1 cellular context compared by ENCODE assay signal in the genomic region with DNA sequence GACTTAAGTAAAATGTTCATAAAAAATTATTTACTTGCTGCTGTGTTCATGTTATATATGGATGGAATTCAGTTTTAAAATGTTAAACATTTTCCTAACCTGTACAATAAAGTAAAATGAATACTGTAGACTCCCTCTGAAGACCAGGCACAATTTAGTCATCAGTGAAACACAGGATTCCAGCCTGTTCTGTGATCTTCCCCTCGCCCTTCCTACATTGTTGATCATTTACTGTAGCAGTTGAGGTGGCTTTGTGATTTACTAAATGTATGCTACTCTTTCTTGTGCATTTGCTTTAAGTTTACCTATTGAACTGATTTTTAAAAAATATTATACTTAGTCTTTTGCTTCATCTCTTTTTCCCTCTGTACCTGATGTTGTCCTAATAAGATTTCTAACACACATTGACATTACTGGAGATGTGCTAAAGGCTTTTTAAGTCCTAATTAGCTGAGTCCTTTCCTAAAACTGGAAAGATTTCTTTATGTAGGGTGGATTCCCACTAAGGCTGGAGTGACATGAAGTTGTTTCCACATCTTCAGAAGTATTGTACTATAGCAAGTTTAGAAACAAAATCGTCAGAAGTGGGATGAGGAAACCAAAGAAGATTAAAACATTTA.
TF ChIP-seq lines count a peak whose summit lies in the region.

No MANE protein-coding gene starts in this region.

TF ChIP-seq in HepG2, 621 proteins besides CTCF, POLR2A, EP300 and RAD21 (continued from another document):
- TF ChIP-seq, protein P1, sequence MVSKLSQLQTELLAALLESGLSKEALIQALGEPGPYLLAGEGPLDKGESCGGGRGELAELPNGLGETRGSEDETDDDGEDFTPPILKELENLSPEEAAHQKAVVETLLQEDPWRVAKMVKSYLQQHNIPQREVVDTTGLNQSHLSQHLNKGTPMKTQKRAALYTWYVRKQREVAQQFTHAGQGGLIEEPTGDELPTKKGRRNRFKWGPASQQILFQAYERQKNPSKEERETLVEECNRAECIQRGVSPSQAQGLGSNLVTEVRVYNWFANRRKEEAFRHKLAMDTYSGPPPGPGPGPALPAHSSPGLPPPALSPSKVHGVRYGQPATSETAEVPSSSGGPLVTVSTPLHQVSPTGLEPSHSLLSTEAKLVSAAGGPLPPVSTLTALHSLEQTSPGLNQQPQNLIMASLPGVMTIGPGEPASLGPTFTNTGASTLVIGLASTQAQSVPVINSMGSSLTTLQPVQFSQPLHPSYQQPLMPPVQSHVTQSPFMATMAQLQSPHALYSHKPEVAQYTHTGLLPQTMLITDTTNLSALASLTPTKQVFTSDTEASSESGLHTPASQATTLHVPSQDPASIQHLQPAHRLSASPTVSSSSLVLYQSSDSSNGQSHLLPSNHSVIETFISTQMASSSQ (IDR thresholded peaks at IDR 0.05; ENCODE audit: low read depth): no peak
- TF ChIP-seq, protein P1 (CRISPR knock-in tag; IDR thresholded peaks at IDR 0.05; ENCODE audit: borderline replicate concordance): 0 out of 2 replicates have a peak, but pooled peaks have one; percentile 58
- TF ChIP-seq, protein P2, sequence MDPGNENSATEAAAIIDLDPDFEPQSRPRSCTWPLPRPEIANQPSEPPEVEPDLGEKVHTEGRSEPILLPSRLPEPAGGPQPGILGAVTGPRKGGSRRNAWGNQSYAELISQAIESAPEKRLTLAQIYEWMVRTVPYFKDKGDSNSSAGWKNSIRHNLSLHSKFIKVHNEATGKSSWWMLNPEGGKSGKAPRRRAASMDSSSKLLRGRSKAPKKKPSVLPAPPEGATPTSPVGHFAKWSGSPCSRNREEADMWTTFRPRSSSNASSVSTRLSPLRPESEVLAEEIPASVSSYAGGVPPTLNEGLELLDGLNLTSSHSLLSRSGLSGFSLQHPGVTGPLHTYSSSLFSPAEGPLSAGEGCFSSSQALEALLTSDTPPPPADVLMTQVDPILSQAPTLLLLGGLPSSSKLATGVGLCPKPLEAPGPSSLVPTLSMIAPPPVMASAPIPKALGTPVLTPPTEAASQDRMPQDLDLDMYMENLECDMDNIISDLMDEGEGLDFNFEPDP (CRISPR knock-in tag; conservative IDR thresholded peaks at IDR 0.05): 0 out of 2 replicates have a peak, but pooled peaks have one; percentile 75
- TF ChIP-seq, protein P3, sequence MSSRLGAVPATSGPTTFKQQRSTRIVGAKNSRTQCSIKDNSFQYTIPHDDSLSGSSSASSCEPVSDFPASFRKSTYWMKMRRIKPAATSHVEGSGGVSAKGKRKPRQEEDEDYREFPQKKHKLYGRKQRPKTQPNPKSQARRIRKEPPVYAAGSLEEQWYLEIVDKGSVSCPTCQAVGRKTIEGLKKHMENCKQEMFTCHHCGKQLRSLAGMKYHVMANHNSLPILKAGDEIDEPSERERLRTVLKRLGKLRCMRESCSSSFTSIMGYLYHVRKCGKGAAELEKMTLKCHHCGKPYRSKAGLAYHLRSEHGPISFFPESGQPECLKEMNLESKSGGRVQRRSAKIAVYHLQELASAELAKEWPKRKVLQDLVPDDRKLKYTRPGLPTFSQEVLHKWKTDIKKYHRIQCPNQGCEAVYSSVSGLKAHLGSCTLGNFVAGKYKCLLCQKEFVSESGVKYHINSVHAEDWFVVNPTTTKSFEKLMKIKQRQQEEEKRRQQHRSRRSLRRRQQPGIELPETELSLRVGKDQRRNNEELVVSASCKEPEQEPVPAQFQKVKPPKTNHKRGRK (CRISPR knock-in tag; IDR thresholded peaks at IDR 0.05): no peak
- TF ChIP-seq NCOA1 (CRISPR knock-in tag; IDR thresholded peaks at IDR 0.05) (no peak), MTA1 (CRISPR knock-in tag; IDR thresholded peaks at IDR 0.05; ENCODE audit: borderline replicate concordance) (peak; percentile 35; the same call in 1 of the 2 replicates), ZNF670 (CRISPR knock-in tag; IDR thresholded peaks at IDR 0.05; ENCODE audit: borderline replicate concordance) (no peak; the same call in 1 of the 2 replicates), ETV6 (CRISPR knock-in tag; conservative IDR thresholded peaks at IDR 0.05) (no peak), PPARG (CRISPR knock-in tag; conservative IDR thresholded peaks at IDR 0.05) (0 out of 2 replicates have a peak, but pooled peaks have one; percentile 8), ZNF547 (CRISPR knock-in tag; IDR thresholded peaks at IDR 0.05) (no peak), SATB2 (CRISPR knock-in tag; IDR thresholded peaks at IDR 0.05) (no peak), ARHGAP35 (CRISPR knock-in tag; IDR thresholded peaks at IDR 0.05; ENCODE audit: borderline replicate concordance) (no peak), CC2D1A (CRISPR knock-in tag; IDR thresholded peaks at IDR 0.05) (peak; percentile 30; the same call in 1 of the 2 replicates), TEAD3 (CRISPR knock-in tag; optimal IDR thresholded peaks at IDR 0.05; ENCODE audit: borderline replicate concordance) (peak; percentile 34), TOPORS (CRISPR knock-in tag; IDR thresholded peaks at IDR 0.05) (0 out of 2 replicates have a peak, but pooled peaks have one; percentile 51), AGO2 (optimal IDR thresholded peaks at IDR 0.05; ENCODE audit: low read depth, low read length) (no peak), REL (CRISPR knock-in tag; conservative IDR thresholded peaks at IDR 0.05) (no peak), ZNF20 (CRISPR knock-in tag; IDR thresholded peaks at IDR 0.05) (no peak), ARNT2 (CRISPR knock-in tag; IDR thresholded peaks at IDR 0.05; ENCODE audit: low read depth) (no peak), KAT2B (IDR thresholded peaks at IDR 0.05; ENCODE audit: borderline replicate concordance, low read depth, low read length) (no peak)
- TF ChIP-seq, protein P4, sequence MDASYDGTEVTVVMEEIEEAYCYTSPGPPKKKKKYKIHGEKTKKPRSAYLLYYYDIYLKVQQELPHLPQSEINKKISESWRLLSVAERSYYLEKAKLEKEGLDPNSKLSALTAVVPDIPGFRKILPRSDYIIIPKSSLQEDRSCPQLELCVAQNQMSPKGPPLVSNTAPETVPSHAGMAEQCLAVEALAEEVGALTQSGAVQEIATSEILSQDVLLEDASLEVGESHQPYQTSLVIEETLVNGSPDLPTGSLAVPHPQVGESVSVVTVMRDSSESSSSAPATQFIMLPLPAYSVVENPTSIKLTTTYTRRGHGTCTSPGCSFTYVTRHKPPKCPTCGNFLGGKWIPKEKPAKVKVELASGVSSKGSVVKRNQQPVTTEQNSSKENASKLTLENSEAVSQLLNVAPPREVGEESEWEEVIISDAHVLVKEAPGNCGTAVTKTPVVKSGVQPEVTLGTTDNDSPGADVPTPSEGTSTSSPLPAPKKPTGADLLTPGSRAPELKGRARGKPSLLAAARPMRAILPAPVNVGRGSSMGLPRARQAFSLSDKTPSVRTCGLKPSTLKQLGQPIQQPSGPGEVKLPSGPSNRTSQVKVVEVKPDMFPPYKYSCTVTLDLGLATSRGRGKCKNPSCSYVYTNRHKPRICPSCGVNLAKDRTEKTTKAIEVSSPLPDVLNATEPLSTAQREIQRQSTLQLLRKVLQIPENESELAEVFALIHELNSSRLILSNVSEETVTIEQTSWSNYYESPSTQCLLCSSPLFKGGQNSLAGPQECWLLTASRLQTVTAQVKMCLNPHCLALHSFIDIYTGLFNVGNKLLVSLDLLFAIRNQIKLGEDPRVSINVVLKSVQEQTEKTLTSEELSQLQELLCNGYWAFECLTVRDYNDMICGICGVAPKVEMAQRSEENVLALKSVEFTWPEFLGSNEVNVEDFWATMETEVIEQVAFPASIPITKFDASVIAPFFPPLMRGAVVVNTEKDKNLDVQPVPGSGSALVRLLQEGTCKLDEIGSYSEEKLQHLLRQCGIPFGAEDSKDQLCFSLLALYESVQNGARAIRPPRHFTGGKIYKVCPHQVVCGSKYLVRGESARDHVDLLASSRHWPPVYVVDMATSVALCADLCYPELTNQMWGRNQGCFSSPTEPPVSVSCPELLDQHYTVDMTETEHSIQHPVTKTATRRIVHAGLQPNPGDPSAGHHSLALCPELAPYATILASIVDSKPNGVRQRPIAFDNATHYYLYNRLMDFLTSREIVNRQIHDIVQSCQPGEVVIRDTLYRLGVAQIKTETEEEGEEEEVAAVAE (CRISPR knock-in tag; IDR thresholded peaks at IDR 0.05; ENCODE audit: borderline replicate concordance): 0 out of 2 replicates have a peak, but pooled peaks have one; percentile 13
- TF ChIP-seq, protein P5, sequence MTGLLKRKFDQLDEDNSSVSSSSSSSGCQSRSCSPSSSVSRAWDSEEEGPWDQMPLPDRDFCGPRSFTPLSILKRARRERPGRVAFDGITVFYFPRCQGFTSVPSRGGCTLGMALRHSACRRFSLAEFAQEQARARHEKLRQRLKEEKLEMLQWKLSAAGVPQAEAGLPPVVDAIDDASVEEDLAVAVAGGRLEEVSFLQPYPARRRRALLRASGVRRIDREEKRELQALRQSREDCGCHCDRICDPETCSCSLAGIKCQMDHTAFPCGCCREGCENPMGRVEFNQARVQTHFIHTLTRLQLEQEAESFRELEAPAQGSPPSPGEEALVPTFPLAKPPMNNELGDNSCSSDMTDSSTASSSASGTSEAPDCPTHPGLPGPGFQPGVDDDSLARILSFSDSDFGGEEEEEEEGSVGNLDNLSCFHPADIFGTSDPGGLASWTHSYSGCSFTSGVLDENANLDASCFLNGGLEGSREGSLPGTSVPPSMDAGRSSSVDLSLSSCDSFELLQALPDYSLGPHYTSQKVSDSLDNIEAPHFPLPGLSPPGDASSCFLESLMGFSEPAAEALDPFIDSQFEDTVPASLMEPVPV (CRISPR knock-in tag; IDR thresholded peaks at IDR 0.05): peak; percentile 8; the same call in 1 of the 2 replicates
- TF ChIP-seq, protein P6, sequence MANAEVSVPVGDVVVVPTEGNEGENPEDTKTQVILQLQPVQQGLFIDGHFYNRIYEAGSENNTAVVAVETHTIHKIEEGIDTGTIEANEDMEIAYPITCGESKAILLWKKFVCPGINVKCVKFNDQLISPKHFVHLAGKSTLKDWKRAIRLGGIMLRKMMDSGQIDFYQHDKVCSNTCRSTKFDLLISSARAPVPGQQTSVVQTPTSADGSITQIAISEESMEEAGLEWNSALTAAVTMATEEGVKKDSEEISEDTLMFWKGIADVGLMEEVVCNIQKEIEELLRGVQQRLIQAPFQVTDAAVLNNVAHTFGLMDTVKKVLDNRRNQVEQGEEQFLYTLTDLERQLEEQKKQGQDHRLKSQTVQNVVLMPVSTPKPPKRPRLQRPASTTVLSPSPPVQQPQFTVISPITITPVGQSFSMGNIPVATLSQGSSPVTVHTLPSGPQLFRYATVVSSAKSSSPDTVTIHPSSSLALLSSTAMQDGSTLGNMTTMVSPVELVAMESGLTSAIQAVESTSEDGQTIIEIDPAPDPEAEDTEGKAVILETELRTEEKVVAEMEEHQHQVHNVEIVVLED (CRISPR knock-in tag; IDR thresholded peaks at IDR 0.05; ENCODE audit: borderline replicate concordance): peak; percentile 39; the same call in 1 of the 2 replicates
- TF ChIP-seq, protein P7, sequence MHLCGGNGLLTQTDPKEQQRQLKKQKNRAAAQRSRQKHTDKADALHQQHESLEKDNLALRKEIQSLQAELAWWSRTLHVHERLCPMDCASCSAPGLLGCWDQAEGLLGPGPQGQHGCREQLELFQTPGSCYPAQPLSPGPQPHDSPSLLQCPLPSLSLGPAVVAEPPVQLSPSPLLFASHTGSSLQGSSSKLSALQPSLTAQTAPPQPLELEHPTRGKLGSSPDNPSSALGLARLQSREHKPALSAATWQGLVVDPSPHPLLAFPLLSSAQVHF (CRISPR knock-in tag; IDR thresholded peaks at IDR 0.05): no peak
- TF ChIP-seq, protein P8, sequence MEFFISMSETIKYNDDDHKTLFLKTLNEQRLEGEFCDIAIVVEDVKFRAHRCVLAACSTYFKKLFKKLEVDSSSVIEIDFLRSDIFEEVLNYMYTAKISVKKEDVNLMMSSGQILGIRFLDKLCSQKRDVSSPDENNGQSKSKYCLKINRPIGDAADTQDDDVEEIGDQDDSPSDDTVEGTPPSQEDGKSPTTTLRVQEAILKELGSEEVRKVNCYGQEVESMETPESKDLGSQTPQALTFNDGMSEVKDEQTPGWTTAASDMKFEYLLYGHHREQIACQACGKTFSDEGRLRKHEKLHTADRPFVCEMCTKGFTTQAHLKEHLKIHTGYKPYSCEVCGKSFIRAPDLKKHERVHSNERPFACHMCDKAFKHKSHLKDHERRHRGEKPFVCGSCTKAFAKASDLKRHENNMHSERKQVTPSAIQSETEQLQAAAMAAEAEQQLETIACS (CRISPR knock-in tag; IDR thresholded peaks at IDR 0.05): no peak
- TF ChIP-seq, protein P9, sequence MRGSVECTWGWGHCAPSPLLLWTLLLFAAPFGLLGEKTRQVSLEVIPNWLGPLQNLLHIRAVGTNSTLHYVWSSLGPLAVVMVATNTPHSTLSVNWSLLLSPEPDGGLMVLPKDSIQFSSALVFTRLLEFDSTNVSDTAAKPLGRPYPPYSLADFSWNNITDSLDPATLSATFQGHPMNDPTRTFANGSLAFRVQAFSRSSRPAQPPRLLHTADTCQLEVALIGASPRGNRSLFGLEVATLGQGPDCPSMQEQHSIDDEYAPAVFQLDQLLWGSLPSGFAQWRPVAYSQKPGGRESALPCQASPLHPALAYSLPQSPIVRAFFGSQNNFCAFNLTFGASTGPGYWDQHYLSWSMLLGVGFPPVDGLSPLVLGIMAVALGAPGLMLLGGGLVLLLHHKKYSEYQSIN (CRISPR knock-in tag; IDR thresholded peaks at IDR 0.05; ENCODE audit: borderline replicate concordance): no peak
- TF ChIP-seq, protein P10, sequence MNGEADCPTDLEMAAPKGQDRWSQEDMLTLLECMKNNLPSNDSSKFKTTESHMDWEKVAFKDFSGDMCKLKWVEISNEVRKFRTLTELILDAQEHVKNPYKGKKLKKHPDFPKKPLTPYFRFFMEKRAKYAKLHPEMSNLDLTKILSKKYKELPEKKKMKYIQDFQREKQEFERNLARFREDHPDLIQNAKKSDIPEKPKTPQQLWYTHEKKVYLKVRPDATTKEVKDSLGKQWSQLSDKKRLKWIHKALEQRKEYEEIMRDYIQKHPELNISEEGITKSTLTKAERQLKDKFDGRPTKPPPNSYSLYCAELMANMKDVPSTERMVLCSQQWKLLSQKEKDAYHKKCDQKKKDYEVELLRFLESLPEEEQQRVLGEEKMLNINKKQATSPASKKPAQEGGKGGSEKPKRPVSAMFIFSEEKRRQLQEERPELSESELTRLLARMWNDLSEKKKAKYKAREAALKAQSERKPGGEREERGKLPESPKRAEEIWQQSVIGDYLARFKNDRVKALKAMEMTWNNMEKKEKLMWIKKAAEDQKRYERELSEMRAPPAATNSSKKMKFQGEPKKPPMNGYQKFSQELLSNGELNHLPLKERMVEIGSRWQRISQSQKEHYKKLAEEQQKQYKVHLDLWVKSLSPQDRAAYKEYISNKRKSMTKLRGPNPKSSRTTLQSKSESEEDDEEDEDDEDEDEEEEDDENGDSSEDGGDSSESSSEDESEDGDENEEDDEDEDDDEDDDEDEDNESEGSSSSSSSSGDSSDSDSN (CRISPR knock-in tag; IDR thresholded peaks at IDR 0.05): no peak
